In genomic region chr3:43285644-43286043, GRCh38 we compare ENCODE assay signal across 8 cellular contexts. TPM values are rescaled to one million over a fixed set of nuclear protein-coding genes. Genes with fewer than 3 reads are reported as not detected.
A peak's percentile ranks its signal among the peaks of the same experiment; 100 is the strongest.
DNase-seq lines count a peak whose midpoint lies in the region; TF ChIP-seq lines count a peak whose summit lies in the region.

No MANE protein-coding gene starts in this region.

- H3K9me3 ChIP-seq in ES-I3 (ENCODE audit: control insufficient read depth, insufficient read depth, low read length): no peaks in the 10 kb centered on the region
- H3K9me3 ChIP-seq in PC-9 (ENCODE audit: insufficient read depth, low read depth): no peaks in the 10 kb centered on the region

- H3K4me3 ChIP-seq in PC-9: peak overlapping the region; percentile 71
- peak overlapping the region; percentile 66 for H3K4me3 ChIP-seq in fibroblast of mammary gland (ENCODE audit: control insufficient read depth, low read depth, low read length)

- BruUV-seq in PC-9 (replicated peaks; lab: Mats Ljungman, UMichigan): TSS peak; percentile 92

- peaks cover 33% of the 10 kb centered on the region for H3K4me1 Mint-ChIP-seq in progenitor cell of endocrine pancreas (ENCODE audit: low read depth)

- no peaks in the 10 kb centered on the region for H3F3A ChIP-seq in PC-9 (ENCODE audit: insufficient read depth, low read depth)

- POLR2A ChIA-PET in PC-9 (lab: Charles Lee; ENCODE audit: unreplicated experiment): interaction anchor here (0.5 to 0.8 kb wide), 3 partner anchors 349 to 633 kb away, joined by 3 to 5 read pairs (median 4); no protein-coding TSS in a partner anchor

- H3K79me2 ChIP-seq in PC-9 (ENCODE audit: low read depth): peaks cover 38% of the 10 kb centered on the region

- H3K36me3 ChIP-seq in ES-I3 (ENCODE audit: insufficient read depth, low read length) (no peaks in the 10 kb centered on the region), PC-9 (ENCODE audit: low read depth) (no peaks in the 10 kb centered on the region)

- no peaks in the 10 kb centered on the region for H3K9me3 Mint-ChIP-seq in progenitor cell of endocrine pancreas (ENCODE audit: low read depth)

- TF ChIP-seq CTCF in PC-9 (conservative IDR thresholded peaks at IDR 0.05): no peak
- no peak for TF ChIP-seq CTCF in fibroblast of mammary gland (conservative IDR thresholded peaks at IDR 0.05; ENCODE audit: control insufficient read depth, insufficient read depth, low read depth, low read length)
- no peak for TF ChIP-seq CTCF in progenitor cell of endocrine pancreas (IDR thresholded peaks at IDR 0.05; ENCODE audit: unreplicated experiment)

- peak overlapping the region; percentile 61; the same call in 1 of the 2 replicates for H3K9ac ChIP-seq in ES-I3 (ENCODE audit: low read depth, low read length)

- intact Hi-C loops in PC-9 (cut with micrococcal nuclease; ENCODE audit: unreplicated experiment): loop anchor here (1.0 kb wide), 1 partner anchor 104 kb away; no protein-coding TSS in a partner anchor

- H3K27ac Mint-ChIP-seq in progenitor cell of endocrine pancreas: peak overlapping the region; percentile 98

- no peak overlapping the region for H3K27ac ChIP-seq in PC-9

- peak overlapping the region; percentile 94 for H3K4me3 Mint-ChIP-seq in progenitor cell of endocrine pancreas (ENCODE audit: low read depth)

- H3K4me1 ChIP-seq in ES-I3 (ENCODE audit: insufficient read depth, low read length) (peaks cover 15% of the 10 kb centered on the region), PC-9 (replicated peaks; ENCODE audit: insufficient read depth) (peaks cover 24% of the 10 kb centered on the region)

- H3K9me2 ChIP-seq in PC-9 (ENCODE audit: insufficient read depth): no peaks in the 10 kb centered on the region

- H4K20me1 ChIP-seq in PC-9 (ENCODE audit: insufficient read depth): 0 out of 2 replicates have a peak, but pooled peaks cover 4% of the 10 kb centered on the region

- H3K27me3 ChIP-seq in PC-9 (ENCODE audit: insufficient read depth, low read depth): no peaks in the 10 kb centered on the region

- H2AFZ ChIP-seq in PC-9: 0 out of 2 replicates have a peak overlapping the region, but pooled peaks have one; percentile 81

- DNase-seq in PC-9: no peak
- no peak for DNase-seq in fibroblast of mammary gland (ENCODE audit: low read depth)
- no peak for DNase-seq in progenitor cell of endocrine pancreas (ENCODE audit: low spot score, unreplicated experiment)
- DNase-seq in GM19240 (ENCODE audit: insufficient read length, low spot score): no peak
- no peak for DNase-seq in DMS79 (lab: John Stamatoyannopoulos, UW)
- DNase-seq in hypothalamus (lab: John Stamatoyannopoulos, UW): no peak
- DNase-seq in activated CD8-positive, alpha-beta memory T cell treated with anti-CD3 and anti-CD28 coated beads, Interleukin-2, amount 50 U/mL, for 48 hours: no peak

- no peaks in the 10 kb centered on the region for H3K27me3 Mint-ChIP-seq in progenitor cell of endocrine pancreas

- CTCF ChIA-PET in PC-9 (lab: Charles Lee): no interaction called here

- peaks cover 3% of the 10 kb centered on the region for H3K36me3 Mint-ChIP-seq in progenitor cell of endocrine pancreas (ENCODE audit: insufficient read depth)

- peak overlapping the region; percentile 70 for H3K4me2 ChIP-seq in PC-9

RNA-seq across cellular contexts. Expression of gene SNRK, which starts 0.7 kb away (rescaled TPM):
- total RNA-seq in PC-9 (2021) (14.3 and 14.4 TPM in 2 replicates), progenitor cell of endocrine pancreas (22.9 and 23.6 TPM in 2 replicates)
